Comparison of ENCODE assay signal across 8 cellular contexts in genomic region chr5:94618029-94618492, GRCh38. TPM values are rescaled to one million over a fixed set of nuclear protein-coding genes. Genes with fewer than 3 reads are reported as not detected.
A peak's percentile ranks its signal among the peaks of the same experiment; 100 is the strongest.
DNase-seq lines count a peak whose midpoint lies in the region; ATAC-seq and TF ChIP-seq lines count a peak whose summit lies in the region.

No MANE protein-coding gene starts in this region.

- H3K27ac ChIP-seq in BLaER1 (peak overlapping the region; percentile 57; the same call in 1 of the 2 replicates), osteoblast (ENCODE audit: low read depth, low read length) (peak overlapping the region; percentile 62)

- no peak for TF ChIP-seq CTCF in osteoblast (IDR thresholded peaks at IDR 0.05; ENCODE audit: extremely low read depth, low read depth, low read length)

- H3K4me1 ChIP-seq in BLaER1 (peaks cover 46% of the 10 kb centered on the region), osteoblast (ENCODE audit: insufficient read depth, low read length) (peaks cover 22% of the 10 kb centered on the region)

- peak overlapping the region; percentile 98 for H2AFZ ChIP-seq in osteoblast (ENCODE audit: low read length)

- H3K27me3 Mint-ChIP-seq in activated naive CD8-positive, alpha-beta T cell treated with anti-CD3 and anti-CD28 coated beads, Interleukin-2, amount 50 U/mL, for 24 hours, result no peaks in the 10 kb centered on the region

- H3K36me3 ChIP-seq in BLaER1 (no peaks in the 10 kb centered on the region), osteoblast (ENCODE audit: insufficient read depth, low read length) (no peaks in the 10 kb centered on the region)

- H3K27me3 ChIP-seq in BLaER1, result no peaks in the 10 kb centered on the region
- no peaks in the 10 kb centered on the region for H3K27me3 ChIP-seq in osteoblast (ENCODE audit: insufficient read depth, low read length)

- peak overlapping the region; percentile 81 for H3K9ac ChIP-seq in BLaER1

- peak overlapping the region; percentile 92 for H3K4me3 Mint-ChIP-seq in activated naive CD8-positive, alpha-beta T cell treated with anti-CD3 and anti-CD28 coated beads, Interleukin-2, amount 50 U/mL, for 24 hours

- peak; percentile 49 for DNase-seq in NCI-H2227 treated with DMSO at 0.1 percent for 48 hours (lab: John Stamatoyannopoulos, UW)
- DNase-seq in activated naive CD8-positive, alpha-beta T cell treated with anti-CD3 and anti-CD28 coated beads, Interleukin-2, amount 50 U/mL, for 24 hours, result no peak
- peak; percentile 72 for DNase-seq in left cardiac atrium
- DNase-seq in osteoblast (ENCODE audit: insufficient read length, low spot score, missing footprints), result peak; percentile 37
- no peak for DNase-seq in stimulated activated CD4-positive, alpha-beta T cell treated with anti-CD3 and anti-CD28 coated beads, Interleukin-4, amount 100 ng/mL, for 24 hours

- peak overlapping the region; percentile 82 for H3K4me3 ChIP-seq in BLaER1
- peak overlapping the region; percentile 96 for H3K4me3 ChIP-seq in osteoblast (ENCODE audit: insufficient read depth, low read length)

- H3K79me2 ChIP-seq in osteoblast (ENCODE audit: insufficient read depth, low read length), result peaks cover 60% of the 10 kb centered on the region

- no peaks in the 10 kb centered on the region for H3K9me3 Mint-ChIP-seq in activated naive CD8-positive, alpha-beta T cell treated with anti-CD3 and anti-CD28 coated beads, Interleukin-2, amount 50 U/mL, for 24 hours

- H3K9me3 ChIP-seq in BLaER1 (no peaks in the 10 kb centered on the region), osteoblast (ENCODE audit: low read depth, low read length) (no peaks in the 10 kb centered on the region)

- peaks cover 39% of the 10 kb centered on the region for H3K4me1 Mint-ChIP-seq in activated naive CD8-positive, alpha-beta T cell treated with anti-CD3 and anti-CD28 coated beads, Interleukin-2, amount 50 U/mL, for 24 hours

- peak overlapping the region; percentile 96 for H3K27ac Mint-ChIP-seq in activated naive CD8-positive, alpha-beta T cell treated with anti-CD3 and anti-CD28 coated beads, Interleukin-2, amount 50 U/mL, for 24 hours

- intact Hi-C loops in left cardiac atrium (cut with DNase I), result no loop called here

- peaks cover 2% of the 10 kb centered on the region for H3K36me3 Mint-ChIP-seq in activated naive CD8-positive, alpha-beta T cell treated with anti-CD3 and anti-CD28 coated beads, Interleukin-2, amount 50 U/mL, for 24 hours (ENCODE audit: low read depth)

- H4K20me1 ChIP-seq in BLaER1 (peaks cover 10% of the 10 kb centered on the region; the same call in 1 of the 2 replicates), osteoblast (ENCODE audit: insufficient read depth, low read length) (no peaks in the 10 kb centered on the region)

- ATAC-seq in GM18861 (IDR thresholded peaks at IDR 0.05; ENCODE audit: unreplicated experiment) (peak; percentile 5), HG03066 (IDR thresholded peaks at IDR 0.05; ENCODE audit: low read depth, unreplicated experiment) (peak; percentile 24), left cardiac atrium (peak; percentile 59 to 83)
- ATAC-seq in activated naive CD8-positive, alpha-beta T cell treated with anti-CD3 and anti-CD28 coated beads, Interleukin-2, amount 50 U/mL, for 24 hours, result peak; percentile 22

- H3K4me2 ChIP-seq in BLaER1 (peak overlapping the region; percentile 83), osteoblast (ENCODE audit: insufficient read depth, low read length) (peak overlapping the region; percentile 79)

RNA-seq across cellular contexts. Expression of gene KIAA0825, which starts 0.3 kb away (rescaled TPM):
- 1 to 10 TPM; 2.2 to 3.0 TPM for total RNA-seq in left cardiac atrium
- 8.0 and 10.0 TPM in 2 replicates for total RNA-seq in osteoblast

RNA-seq across cellular contexts. Expression of gene SLF1, which starts 0.4 kb away (rescaled TPM):
- total RNA-seq in left cardiac atrium (1 to 10 TPM; 4.3 to 4.8 TPM), osteoblast (4.7 and 6.5 TPM in 2 replicates)

Comparison
In these comparisons a context has a peak if more than half of its experiments do, and no peak if none do; other contexts are left out.
1. ATAC-seq: peak in every context shown above with its lines; median percentile 71 in left cardiac atrium; 24 in HG03066; 22 in activated naive CD8-positive, alpha-beta T cell treated with anti-CD3 and anti-CD28 coated beads, Interleukin-2, amount 50 U/mL, for 24 hours; 5 in GM18861.
2. DNase-seq: peak in NCI-H2227 treated with DMSO at 0.1 percent for 48 hours (single experiment), left cardiac atrium (single experiment) and osteoblast (single experiment); none in activated naive CD8-positive, alpha-beta T cell treated with anti-CD3 and anti-CD28 coated beads, Interleukin-2, amount 50 U/mL, for 24 hours (single experiment) and stimulated activated CD4-positive, alpha-beta T cell treated with anti-CD3 and anti-CD28 coated beads, Interleukin-4, amount 100 ng/mL, for 24 hours (single experiment).